Comparison of ENCODE assay signal across 1 cellular context in the genomic region with DNA sequence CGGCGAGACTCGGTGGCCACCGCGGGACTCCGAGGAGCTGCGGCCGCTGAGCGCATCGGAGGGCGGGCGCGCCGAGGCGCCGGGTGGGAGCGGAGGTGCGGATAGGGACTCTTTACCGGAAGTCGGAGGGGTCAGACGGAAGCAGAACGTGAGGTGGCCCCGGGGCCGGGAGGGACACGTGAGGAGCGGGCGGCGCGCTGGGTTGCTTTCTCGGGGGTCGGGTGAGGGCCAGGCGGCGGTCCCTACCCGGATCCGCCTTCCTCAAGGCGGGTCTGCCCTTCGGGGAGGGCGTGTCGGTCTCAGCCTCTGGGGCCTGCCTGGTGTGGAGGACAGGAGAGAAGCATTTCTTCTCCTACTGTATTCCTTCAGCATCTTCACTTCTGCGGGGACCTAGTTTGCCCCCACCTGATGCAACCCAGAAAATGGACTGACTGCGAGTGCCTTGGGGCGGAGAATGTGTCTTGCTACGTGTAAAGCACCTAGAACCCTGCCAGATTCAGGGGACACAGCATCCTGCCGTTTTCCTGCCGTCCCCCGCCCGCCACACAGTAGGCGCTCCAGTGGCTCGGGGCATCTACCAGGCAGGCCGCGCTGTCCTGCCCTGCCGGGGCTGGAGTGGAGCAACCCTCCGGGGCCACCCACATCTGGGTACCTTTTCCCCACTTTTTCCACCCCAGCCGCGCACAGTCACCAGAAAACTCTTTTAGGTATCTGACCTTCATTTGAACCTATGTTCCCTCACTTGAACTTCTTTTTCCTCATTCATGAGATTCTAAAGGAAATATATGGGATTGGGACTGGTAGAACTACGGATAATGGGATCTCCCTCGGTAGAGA.
TF ChIP-seq lines count a peak whose summit lies in the region.

No MANE protein-coding gene starts in this region.

TF ChIP-seq in A549, 52 proteins besides CTCF, POLR2A, EP300 and RAD21 (continued from another document):
- TF ChIP-seq, protein P1, sequence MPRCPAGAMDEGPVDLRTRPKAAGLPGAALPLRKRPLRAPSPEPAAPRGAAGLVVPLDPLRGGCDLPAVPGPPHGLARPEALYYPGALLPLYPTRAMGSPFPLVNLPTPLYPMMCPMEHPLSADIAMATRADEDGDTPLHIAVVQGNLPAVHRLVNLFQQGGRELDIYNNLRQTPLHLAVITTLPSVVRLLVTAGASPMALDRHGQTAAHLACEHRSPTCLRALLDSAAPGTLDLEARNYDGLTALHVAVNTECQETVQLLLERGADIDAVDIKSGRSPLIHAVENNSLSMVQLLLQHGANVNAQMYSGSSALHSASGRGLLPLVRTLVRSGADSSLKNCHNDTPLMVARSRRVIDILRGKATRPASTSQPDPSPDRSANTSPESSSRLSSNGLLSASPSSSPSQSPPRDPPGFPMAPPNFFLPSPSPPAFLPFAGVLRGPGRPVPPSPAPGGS (IDR thresholded peaks at IDR 0.05), result peak; percentile 71; the same call in 1 of the 3 replicates
- TF ChIP-seq FOSL2 (IDR thresholded peaks at IDR 0.05) (no peak), FOSL2 (CRISPR knock-in tag; IDR thresholded peaks at IDR 0.05) (peak; percentile 43; the same call in 1 of the 2 replicates), HEYL (CRISPR knock-in tag; IDR thresholded peaks at IDR 0.05) (no peak), HDAC2 (IDR thresholded peaks at IDR 0.05) (no peak), NPAS2 (CRISPR knock-in tag; IDR thresholded peaks at IDR 0.05; ENCODE audit: borderline replicate concordance) (peak; percentile 99), MAX (IDR thresholded peaks at IDR 0.05) (peak; percentile 95), CHD2 (IDR thresholded peaks at IDR 0.05; ENCODE audit: low read length, partially characterized antibody) (peak; percentile 36), SMC3 (IDR thresholded peaks at IDR 0.05) (no peak), KDM1A (IDR thresholded peaks at IDR 0.05; ENCODE audit: low read depth) (no peak), CEBPB (IDR thresholded peaks at IDR 0.05) (peak in 1 of 2 experiments; percentile 2; a peak in 1 of 4 replicates), ZC3H11A (IDR thresholded peaks at IDR 0.05) (no peak), E2F6 (IDR thresholded peaks at IDR 0.05; ENCODE audit: borderline replicate concordance, low read depth) (peak; percentile 61), BHLHE40 (IDR thresholded peaks at IDR 0.05; ENCODE audit: low read depth, low read length) (peak; percentile 98), HOXB5 (CRISPR knock-in tag; IDR thresholded peaks at IDR 0.05) (peak; percentile 1; the same call in 1 of the 2 replicates)
